In genomic region chr7:131040467-131040932, GRCh38 we compare ENCODE assay signal across 8 cellular contexts.
DNase-seq lines count a peak whose midpoint lies in the region; ATAC-seq, FAIRE-seq and TF ChIP-seq lines count a peak whose summit lies in the region.

No MANE protein-coding gene starts in this region.

- no peaks in the 10 kb centered on the region for H4K20me1 ChIP-seq in Loucy (ENCODE audit: insufficient read depth, low read length, poor library complexity, severe bottlenecking)
- no peaks in the 10 kb centered on the region for H4K20me1 ChIP-seq in GM12878 (ENCODE audit: control insufficient read depth, insufficient read depth)

- RAD21 ChIA-PET in GM12878 (lab: Charles Lee; ENCODE audit: unreplicated experiment) = interaction anchor here (0.6 to 3.4 kb wide), 55 partner anchors 11 to 464 kb away, joined by 3 to 80 read pairs (median 4); no protein-coding TSS in a partner anchor

- in situ Hi-C loops in GM12878 (cut with MboI) = loop anchor here (5.0 kb wide), 1 partner anchor 138 kb away; no protein-coding TSS in a partner anchor

- SMC1A ChIA-PET in GM12878 (lab: Charles Lee; ENCODE audit: uncharacterized antibody, unreplicated experiment) = interaction anchor here (0.6 to 6.8 kb wide), 50 partner anchors 8 to 291 kb away, joined by 3 to 111 read pairs (median 6); no protein-coding TSS in a partner anchor

- H3K4me2 ChIP-seq in Loucy (ENCODE audit: low read depth, low read length, poor library complexity, severe bottlenecking) (peak overlapping the region; percentile 4), GM12878 (ENCODE audit: control insufficient read depth, insufficient read depth) (peak overlapping the region; percentile 41; the same call in 1 of the 2 replicates)

- peak; percentile 97 for TF ChIP-seq RAD21 in GM12878 (IDR thresholded peaks at IDR 0.05; ENCODE audit: insufficient read depth, low read depth, low read length)

- H3K36me3 ChIP-seq in Loucy (ENCODE audit: insufficient read depth, low read length) = no peaks in the 10 kb centered on the region
- H3K36me3 ChIP-seq in GM12878 (ENCODE audit: control insufficient read depth in 2 of 2, insufficient read depth in 2 of 2, low read length in 1 of 2) = no peaks in the 10 kb centered on the region; a peak in 1 of 4 replicates

- H3K27ac ChIP-seq in GM12878 (ENCODE audit: control insufficient read depth, insufficient read depth) = peak overlapping the region; percentile 72

- H3K9ac ChIP-seq in Loucy (ENCODE audit: low read depth, low read length, poor library complexity, severe bottlenecking) (no peak overlapping the region), GM12878 (ENCODE audit: control insufficient read depth, insufficient read depth, low read length) (no peak overlapping the region)

- H3K9me2 ChIP-seq in Loucy (replicated peaks; ENCODE audit: low read depth, low read length) = no peaks in the 10 kb centered on the region

- BruUV-seq in GM12878 (replicated peaks; lab: Mats Ljungman, UMichigan) = no TSS peak

- peak; percentile 83 for ATAC-seq in GM12878

- peak; percentile 75 for TF ChIP-seq CTCF in AG04449 (IDR thresholded peaks at IDR 0.05; ENCODE audit: insufficient read depth, low read length, missing control alignments)
- TF ChIP-seq CTCF in Loucy (conservative IDR thresholded peaks at IDR 0.05; ENCODE audit: low read length) = peak; percentile 99
- peak; percentile 84 to 96 (median 88) for TF ChIP-seq CTCF in GM12878 (IDR thresholded peaks at IDR 0.05 in 2 of 3, conservative IDR thresholded peaks at IDR 0.05 in 1 of 3; ENCODE audit: control insufficient read depth in 2 of 3, extremely low read depth in 1 of 3, insufficient read depth in 1 of 3, low read depth in 3 of 3, low read length in 3 of 3)
- peak; percentile 94 for TF ChIP-seq CTCF in retinal pigment epithelial cell (conservative IDR thresholded peaks at IDR 0.05; ENCODE audit: low read depth, low read length)

- no peaks in the 10 kb centered on the region for H3F3A ChIP-seq in Loucy (ENCODE audit: low read depth)

- H2AFZ ChIP-seq in Loucy (ENCODE audit: low read length) = peak overlapping the region; percentile 29; the same call in 1 of the 2 replicates
- H2AFZ ChIP-seq in GM12878 (ENCODE audit: control insufficient read depth, low read depth, low read length) = no peak overlapping the region; the same call in 1 of the 2 replicates

- intact Hi-C loops in GM12878 (cut with micrococcal nuclease; ENCODE audit: unreplicated experiment) = loop anchor here (1.0 kb wide), 3 partner anchors 58 to 165 kb away; no protein-coding TSS in a partner anchor

- H3K4me1 ChIP-seq in Loucy (ENCODE audit: insufficient read depth, low read length, poor library complexity, severe bottlenecking) (peaks cover 3% of the 10 kb centered on the region), GM12878 (ENCODE audit: control insufficient read depth, insufficient read depth, low read length) (peaks cover 22% of the 10 kb centered on the region)

- 12% methylated on average over 6 of the region's 6 CpGs for WGBS in GM12878 (ENCODE audit: insufficient coverage, insufficient replicate concordance, low lambda C conversion rate, missing lambda C conversion rate)

- no peak for DNase-seq in AG04449 (ENCODE audit: low read depth, low spot score)
- DNase-seq in GM12892 (ENCODE audit: insufficient read length) = no peak
- DNase-seq in SHP77 (lab: John Stamatoyannopoulos, UW) = peak; percentile 21 to 29
- no peak for DNase-seq in GM12878 (ENCODE audit: low read depth, low spot score)
- DNase-seq in hepatic stellate cell (ENCODE audit: low spot score) = peak; percentile 47
- no peak for DNase-seq in retinal pigment epithelial cell (ENCODE audit: low read depth)
- DNase-seq in mesenteric fat pad (ENCODE audit: low spot score) = no peak

- H3K9me3 ChIP-seq in Loucy (ENCODE audit: insufficient read depth, low read depth, low read length) = no peaks in the 10 kb centered on the region
- H3K9me3 ChIP-seq in GM12878 (replicated peaks; ENCODE audit: control insufficient read depth, insufficient read depth, low read length) = peaks cover 7% of the 10 kb centered on the region; the same call in 2 of the 3 replicates

- no peaks in the 10 kb centered on the region for H3K27me3 ChIP-seq in Loucy (ENCODE audit: insufficient read depth, low read length, poor library complexity, severe bottlenecking)
- no peaks in the 10 kb centered on the region for H3K27me3 ChIP-seq in GM12878 (replicated peaks in 1 of 2; ENCODE audit: control insufficient read depth in 2 of 2, insufficient read depth in 2 of 2, low read length in 1 of 2)

- CTCF ChIA-PET in AG04449 (lab: Yijun Ruan, JAX) (interaction anchor here (0.7 to 6.0 kb wide), 66 partner anchors 8 to 411 kb away, joined by 3 to 122 read pairs (median 5); no protein-coding TSS in a partner anchor), GM12878 (lab: Yijun Ruan, JAX) (interaction anchor here (0.6 to 6.4 kb wide), 61 partner anchors 9 to 385 kb away, joined by 3 to 166 read pairs (median 6); no protein-coding TSS in a partner anchor)

- no peaks in the 10 kb centered on the region for H3K79me2 ChIP-seq in Loucy (ENCODE audit: insufficient read depth, low read length)
- H3K79me2 ChIP-seq in GM12878 (ENCODE audit: control insufficient read depth, insufficient read depth, low read length) = peaks cover 30% of the 10 kb centered on the region

- no peak for TF ChIP-seq EP300 in GM12878 (IDR thresholded peaks at IDR 0.05; ENCODE audit: borderline replicate concordance in 1 of 2, control insufficient read depth in 1 of 2, low read depth in 2 of 2, low read length in 2 of 2)

- H3K4me3 ChIP-seq in AG04449 (ENCODE audit: low read depth, low read length) (no peak overlapping the region), Loucy (ENCODE audit: low read length, poor library complexity, severe bottlenecking) (no peak overlapping the region), GM12878 (no peak overlapping the region), retinal pigment epithelial cell (ENCODE audit: low read length) (no peak overlapping the region)

- POLR2A ChIA-PET in AG04449 (lab: Yijun Ruan, JAX) (interaction anchor here (0.7 to 1.5 kb wide), 4 partner anchors 87 to 150 kb away, joined by 3 to 4 read pairs (median 3); no protein-coding TSS in a partner anchor), GM12878 (lab: Charles Lee) (interaction anchor here (0.8 to 1.6 kb wide), 4 partner anchors 28 to 143 kb away, joined by 3 to 5 read pairs (median 4); no protein-coding TSS in a partner anchor)

- FAIRE-seq in GM12892 (lab: Jason Lieb, UNC) (peak; percentile 91), GM12878 (lab: Jason Lieb, UNC) (peak; percentile 86)

- TF ChIP-seq POLR2A in GM12892 (IDR thresholded peaks at IDR 0.05; ENCODE audit: low read depth, low read length) = no peak
- no peak for TF ChIP-seq POLR2A in GM12878 (IDR thresholded peaks at IDR 0.05; ENCODE audit: low read depth, low read length)

TF ChIP-seq in GM12878, 131 proteins besides CTCF, POLR2A, EP300 and RAD21 (continues in another document):
- TF ChIP-seq YY1 (IDR thresholded peaks at IDR 0.05; ENCODE audit: low read depth, low read length) (peak; percentile 74), LARP7 (IDR thresholded peaks at IDR 0.05) (no peak), USF1 (IDR thresholded peaks at IDR 0.05; ENCODE audit: borderline replicate concordance, extremely low read length, insufficient read depth, low read depth, low read length) (no peak), POU2F2 (IDR thresholded peaks at IDR 0.05; ENCODE audit: borderline replicate concordance, low read depth, low read length) (no peak), EED (IDR thresholded peaks at IDR 0.05; ENCODE audit: low read depth) (0 out of 2 replicates have a peak, but pooled peaks have one; percentile 18), RELB (IDR thresholded peaks at IDR 0.05; ENCODE audit: low read depth) (peak; percentile 39; the same call in 1 of the 2 replicates)

Comparison
In these comparisons a context has a peak if more than half of its experiments do, and no peak if none do; other contexts are left out.
1. DNase-seq: peak in SHP77 (2 of 2) and hepatic stellate cell (single experiment); none in AG04449 (single experiment), GM12892 (single experiment), GM12878 (single experiment), retinal pigment epithelial cell (single experiment) and mesenteric fat pad (single experiment).
2. Peak in every context shown above with its lines, with median percentiles within 50 percentile points of each other: CTCF ChIP-seq.